9 cellular contexts compared by ENCODE assay signal in genomic region chr18:35415511-35416427, GRCh38. TPM values are rescaled to one million over a fixed set of nuclear protein-coding genes. Genes with fewer than 3 reads are reported as not detected.
DNase-seq lines count a peak whose midpoint lies in the region; ATAC-seq and TF ChIP-seq lines count a peak whose summit lies in the region.
"Had no signal": no experiment of that assay in that cellular context is flagged by ENCODE, and none has a peak within 500 bp of the region (broad histone marks: within the 10 kb centered on the region; RNA-seq: fewer than 3 reads in every experiment).

No MANE protein-coding gene starts in this region.

- no peaks in the 10 kb centered on the region for H4K20me1 ChIP-seq in GM23248 (ENCODE audit: insufficient read depth)

- H3K36me3 ChIP-seq in GM23248 (ENCODE audit: low read depth) (no peaks in the 10 kb centered on the region), esophagus muscularis mucosa (no peaks in the 10 kb centered on the region)

- peak overlapping the region; percentile 62 for H2AFZ ChIP-seq in GM23248

- peaks cover 7% of the 10 kb centered on the region; the same call in 1 of the 2 replicates for H3K4me1 Mint-ChIP-seq in WTC11

- peaks cover 8% of the 10 kb centered on the region for H3K36me3 Mint-ChIP-seq in WTC11

- no peak overlapping the region for H3K27ac Mint-ChIP-seq in WTC11

- peak overlapping the region; percentile 77 for H3K4me2 ChIP-seq in GM23248 (ENCODE audit: unreplicated experiment)

- CTCF ChIA-PET in RWPE1 (lab: Yijun Ruan, JAX) (no interaction called here), WTC11 (lab: Charles Lee) (no interaction called here)

- WGBS in GM23248 (ENCODE audit: low coverage in 1 of 2, low lambda C conversion rate in 2 of 2, missing lambda C conversion rate in 2 of 2), 2 experiments: 38 to 39% methylated on average over 8 of the region's 8 CpGs
- WGBS in esophagus muscularis mucosa: 53% methylated on average over 8 of the region's 8 CpGs

- H3K9me2 ChIP-seq in GM23248 (ENCODE audit: insufficient read depth): no peaks in the 10 kb centered on the region

- no peak for TF ChIP-seq POLR2A in esophagus muscularis mucosa (IDR thresholded peaks at IDR 0.05; ENCODE audit: low read depth)

- H3K4me3 Mint-ChIP-seq in WTC11: no peak overlapping the region

- TF ChIP-seq CTCF in esophagus muscularis mucosa (IDR thresholded peaks at IDR 0.05) (no peak), RWPE1 (conservative IDR thresholded peaks at IDR 0.05; ENCODE audit: low read depth) (no peak), WTC11 (IDR thresholded peaks at IDR 0.05) (no peak)

- POLR2A ChIA-PET in RWPE1 (lab: Yijun Ruan, JAX; ENCODE audit: low non-redundant PET) (no interaction called here), WTC11 (lab: Charles Lee) (no interaction called here)

- intact Hi-C loops in esophagus muscularis mucosa (cut with DNase I): loop anchor here (10.0 kb wide), 1 partner anchor 109 kb away; no protein-coding TSS in a partner anchor

- peak overlapping the region; percentile 50 for H3K4me3 ChIP-seq in GM23248
- no peak overlapping the region for H3K4me3 ChIP-seq in esophagus muscularis mucosa
- H3K4me3 ChIP-seq: mucosa of descending colon had no signal

- no peak for TF ChIP-seq EP300 in esophagus muscularis mucosa (IDR thresholded peaks at IDR 0.05)

- peak; percentile 13 for DNase-seq in GDM1 (lab: John Stamatoyannopoulos, UW)
- peak; percentile 65 for DNase-seq in GM23248
- DNase-seq in RPMI7951 (ENCODE audit: low read depth): peak; percentile 6
- DNase-seq in iris pigment epithelial cell (ENCODE audit: low read depth): peak; percentile 40
- no peak for DNase-seq in esophagus muscularis mucosa (ENCODE audit: extremely low spot score)
- no peak for DNase-seq in RWPE1 (ENCODE audit: low spot score)
- DNase-seq in WTC11 (ENCODE audit: low spot score): no peak
- DNase-seq in stimulated activated CD8-positive, alpha-beta memory T cell treated with anti-CD3 and anti-CD28 coated beads, Interleukin-4, amount 100 ng/mL, for 48 hours: no peak
- DNase-seq: mucosa of descending colon had no signal

- H3K4me1 ChIP-seq in GM23248 (ENCODE audit: insufficient read depth) (peaks cover 13% of the 10 kb centered on the region), esophagus muscularis mucosa (peaks cover 0 to 15% (median 0%) of the 10 kb centered on the region in 4 donors)

- H3K9me3 ChIP-seq in GM23248 (ENCODE audit: low read depth) (no peaks in the 10 kb centered on the region), esophagus muscularis mucosa (peaks cover 0 to 25% (median 2%) of the 10 kb centered on the region in 4 donors)

- H3K79me2 ChIP-seq in GM23248 (ENCODE audit: insufficient read depth): no peaks in the 10 kb centered on the region

- H3K9ac ChIP-seq in GM23248: no peak overlapping the region; the same call in 1 of the 2 replicates

- ATAC-seq in WTC11: no peak
- ATAC-seq: mucosa of descending colon had no signal

- H3K27ac ChIP-seq in GM23248: no peak overlapping the region
- H3K27ac ChIP-seq in esophagus muscularis mucosa (replicated peaks in 1 of 4): no peak overlapping the region
- no peak overlapping the region for H3K27ac ChIP-seq in RWPE1

- peaks cover 16% of the 10 kb centered on the region for H3F3A ChIP-seq in GM23248 (ENCODE audit: insufficient read depth)

- H3K27me3 Mint-ChIP-seq in WTC11 (ENCODE audit: low read depth): peaks cover 6% of the 10 kb centered on the region

- peaks cover 27% of the 10 kb centered on the region for H3K9me3 Mint-ChIP-seq in WTC11

- no peaks in the 10 kb centered on the region for H3K27me3 ChIP-seq in GM23248 (replicated peaks; ENCODE audit: insufficient read depth)
- no peaks in the 10 kb centered on the region for H3K27me3 ChIP-seq in esophagus muscularis mucosa

- in situ Hi-C loops in GM23248 (cut with MboI): no loop called here

TF ChIP-seq in WTC11, 78 proteins besides CTCF, POLR2A, EP300 and RAD21:
- no peak for TF ChIP-seq RELA (CRISPR knock-in tag; IDR thresholded peaks at IDR 0.05; ENCODE audit: borderline replicate concordance)
- no peak for TF ChIP-seq IRF2 (CRISPR knock-in tag; IDR thresholded peaks at IDR 0.05; ENCODE audit: borderline replicate concordance, low read depth)
- TF ChIP-seq ZBTB43 (CRISPR knock-in tag; IDR thresholded peaks at IDR 0.05): no peak
- TF ChIP-seq NFE2L1 (CRISPR knock-in tag; IDR thresholded peaks at IDR 0.05): no peak
- TF ChIP-seq, protein P1, sequence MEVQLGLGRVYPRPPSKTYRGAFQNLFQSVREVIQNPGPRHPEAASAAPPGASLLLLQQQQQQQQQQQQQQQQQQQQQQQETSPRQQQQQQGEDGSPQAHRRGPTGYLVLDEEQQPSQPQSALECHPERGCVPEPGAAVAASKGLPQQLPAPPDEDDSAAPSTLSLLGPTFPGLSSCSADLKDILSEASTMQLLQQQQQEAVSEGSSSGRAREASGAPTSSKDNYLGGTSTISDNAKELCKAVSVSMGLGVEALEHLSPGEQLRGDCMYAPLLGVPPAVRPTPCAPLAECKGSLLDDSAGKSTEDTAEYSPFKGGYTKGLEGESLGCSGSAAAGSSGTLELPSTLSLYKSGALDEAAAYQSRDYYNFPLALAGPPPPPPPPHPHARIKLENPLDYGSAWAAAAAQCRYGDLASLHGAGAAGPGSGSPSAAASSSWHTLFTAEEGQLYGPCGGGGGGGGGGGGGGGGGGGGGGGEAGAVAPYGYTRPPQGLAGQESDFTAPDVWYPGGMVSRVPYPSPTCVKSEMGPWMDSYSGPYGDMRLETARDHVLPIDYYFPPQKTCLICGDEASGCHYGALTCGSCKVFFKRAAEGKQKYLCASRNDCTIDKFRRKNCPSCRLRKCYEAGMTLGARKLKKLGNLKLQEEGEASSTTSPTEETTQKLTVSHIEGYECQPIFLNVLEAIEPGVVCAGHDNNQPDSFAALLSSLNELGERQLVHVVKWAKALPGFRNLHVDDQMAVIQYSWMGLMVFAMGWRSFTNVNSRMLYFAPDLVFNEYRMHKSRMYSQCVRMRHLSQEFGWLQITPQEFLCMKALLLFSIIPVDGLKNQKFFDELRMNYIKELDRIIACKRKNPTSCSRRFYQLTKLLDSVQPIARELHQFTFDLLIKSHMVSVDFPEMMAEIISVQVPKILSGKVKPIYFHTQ (CRISPR knock-in tag; IDR thresholded peaks at IDR 0.05): no peak
- no peak for TF ChIP-seq NR1H2 (CRISPR knock-in tag; IDR thresholded peaks at IDR 0.05)
- TF ChIP-seq JUN (CRISPR knock-in tag; IDR thresholded peaks at IDR 0.05): no peak
- no peak for TF ChIP-seq CREM (CRISPR knock-in tag; IDR thresholded peaks at IDR 0.05)
- no peak for TF ChIP-seq ZNF138 (CRISPR knock-in tag; conservative IDR thresholded peaks at IDR 0.05)
- no peak for TF ChIP-seq SMAD4 (CRISPR knock-in tag; IDR thresholded peaks at IDR 0.05)
- no peak for TF ChIP-seq IRF1 (CRISPR knock-in tag; IDR thresholded peaks at IDR 0.05)
- no peak for TF ChIP-seq CBFB (CRISPR knock-in tag; IDR thresholded peaks at IDR 0.05; ENCODE audit: low read depth)
- TF ChIP-seq EMX1 (CRISPR knock-in tag; IDR thresholded peaks at IDR 0.05): no peak
- no peak for TF ChIP-seq RORB (CRISPR knock-in tag; IDR thresholded peaks at IDR 0.05)
- TF ChIP-seq E2F1 (CRISPR knock-in tag; IDR thresholded peaks at IDR 0.05): no peak
- no peak for TF ChIP-seq TEAD1 (CRISPR knock-in tag; IDR thresholded peaks at IDR 0.05)
- TF ChIP-seq SMAD3 (CRISPR knock-in tag; IDR thresholded peaks at IDR 0.05; ENCODE audit: borderline replicate concordance): no peak
TF ChIP-seq in WTC11: peak in this region for 0.

RNA-seq across cellular contexts. Expression of gene ZNF396, which starts 38.6 kb away (rescaled TPM):
- 0.13 and 0.86 TPM in 2 replicates for total RNA-seq in GM23248 (2014; rRNA removed; shearing (Covaris generic))
- 0.54 and 0.85 TPM in 2 replicates for polyA plus RNA-seq in GM23248 (2016; fragmentation: Nextera tagmentation; extraction: Ambion mirVana)
- total RNA-seq in RPMI7951 (2014; rRNA removed; shearing (Covaris generic)): 1.1 and 2.2 TPM in 2 replicates
- total RNA-seq in esophagus muscularis mucosa: 1 to 10 TPM in 3 of 4 donors, under 1 TPM in 1; 0.99 to 2.5 (median 1.4) TPM
- 1.0 to 1.9 TPM (median 1.5 TPM) in 3 replicates for total RNA-seq in WTC11 (2021)

Comparison
In these comparisons a context has a peak if more than half of its experiments do, and no peak if none do; other contexts are left out.
1. DNase-seq: peak in GDM1 (single experiment), GM23248 (single experiment), RPMI7951 (single experiment) and iris pigment epithelial cell (single experiment); none in esophagus muscularis mucosa (single experiment), RWPE1 (single experiment), WTC11 (single experiment) and stimulated activated CD8-positive, alpha-beta memory T cell treated with anti-CD3 and anti-CD28 coated beads, Interleukin-4, amount 100 ng/mL, for 48 hours (single experiment).